Comparison of ENCODE assay signal across 23 cellular contexts in the genomic region with DNA sequence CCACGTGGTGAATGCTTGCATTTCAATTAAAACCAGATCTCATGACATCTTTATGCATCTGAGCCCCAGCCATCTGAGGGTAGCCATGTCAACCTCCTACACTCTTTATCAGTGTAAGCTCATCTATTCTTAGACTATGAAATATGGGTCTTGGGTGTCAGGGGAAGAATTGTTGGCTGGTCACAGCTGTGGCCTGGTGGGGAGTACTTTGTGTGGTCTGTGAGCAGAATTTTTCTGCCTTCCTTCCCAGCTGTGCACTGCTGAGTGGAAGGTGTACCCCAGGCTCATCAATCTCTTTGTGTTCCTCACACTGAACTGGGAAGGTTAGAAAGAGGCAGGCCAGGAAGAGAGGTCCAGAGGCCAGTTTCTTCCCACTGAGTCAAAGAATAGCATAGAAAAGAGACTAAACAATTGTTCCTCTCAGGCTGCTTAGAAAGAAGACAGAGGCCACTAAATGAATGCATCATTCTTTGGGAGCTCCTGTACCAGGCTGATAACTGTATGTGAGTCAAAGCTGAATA.
DNase-seq lines count a peak whose midpoint lies in the region; ATAC-seq, FAIRE-seq and TF ChIP-seq lines count a peak whose summit lies in the region.
"Had no signal": no experiment of that assay in that cellular context is flagged by ENCODE, and none has a peak within 500 bp of the region (broad histone marks: within the 10 kb centered on the region; RNA-seq: fewer than 3 reads in every experiment).

No MANE protein-coding gene starts in this region.

- no peaks in the 10 kb centered on the region for H3K79me2 ChIP-seq in astrocyte (ENCODE audit: insufficient read depth, low read length)

- no peak overlapping the region for H3K27ac Mint-ChIP-seq in astrocyte (ENCODE audit: unreplicated experiment)
- no peak overlapping the region for H3K27ac Mint-ChIP-seq in activated CD4-positive, alpha-beta T cell treated with anti-CD3 and anti-CD28 coated beads, Interleukin-2, amount 10 ng/mL, durations not matched to agents 24 days and 14 days
- H3K27ac Mint-ChIP-seq: activated T-helper 17 cell treated with anti-CD3 and anti-CD28 coated beads, Interleukin-2, amount 50 U/mL, for 72 hours; naive thymus-derived CD8-positive, alpha-beta T cell had no signal

- H3K4me1 ChIP-seq in astrocyte (ENCODE audit: insufficient read depth, low read length), result peaks cover 14% of the 10 kb centered on the region
- H3K4me1 ChIP-seq: HAP-1, heart left ventricle had no signal

- H3K36me3 ChIP-seq in astrocyte (ENCODE audit: insufficient read depth, low read length), result no peaks in the 10 kb centered on the region
- H3K36me3 ChIP-seq: HAP-1, heart left ventricle, sigmoid colon had no signal

- intact Hi-C loops in activated CD4-positive, alpha-beta T cell treated with anti-CD3 and anti-CD28 coated beads, Interleukin-2, amount 10 ng/mL, durations not matched to agents 24 days and 14 days (cut with micrococcal nuclease), result no loop called here

- H3K4me2 ChIP-seq in astrocyte (ENCODE audit: low read length), result peak overlapping the region; percentile 29

- H3K9me3 ChIP-seq in astrocyte (ENCODE audit: insufficient read depth, low read depth, low read length), result no peaks in the 10 kb centered on the region
- H3K9me3 ChIP-seq: HAP-1, sigmoid colon had no signal

- no peak overlapping the region for H2AFZ ChIP-seq in astrocyte (ENCODE audit: low read depth, low read length)

- H3K9me3 Mint-ChIP-seq in astrocyte (ENCODE audit: unreplicated experiment), result no peaks in the 10 kb centered on the region
- no peaks in the 10 kb centered on the region for H3K9me3 Mint-ChIP-seq in activated CD4-positive, alpha-beta T cell treated with anti-CD3 and anti-CD28 coated beads, Interleukin-2, amount 10 ng/mL, durations not matched to agents 24 days and 14 days
- H3K9me3 Mint-ChIP-seq: activated T-helper 17 cell treated with anti-CD3 and anti-CD28 coated beads, Interleukin-2, amount 50 U/mL, for 72 hours had no signal

- no peaks in the 10 kb centered on the region for H4K20me1 ChIP-seq in astrocyte (ENCODE audit: insufficient read depth, low read length)

- H3K27me3 Mint-ChIP-seq in astrocyte (ENCODE audit: low read depth, unreplicated experiment), result peaks cover 3% of the 10 kb centered on the region
- H3K27me3 Mint-ChIP-seq in activated CD4-positive, alpha-beta T cell treated with anti-CD3 and anti-CD28 coated beads, Interleukin-2, amount 10 ng/mL, durations not matched to agents 24 days and 14 days, result no peaks in the 10 kb centered on the region
- H3K27me3 Mint-ChIP-seq: activated T-helper 17 cell treated with anti-CD3 and anti-CD28 coated beads, Interleukin-2, amount 50 U/mL, for 72 hours had no signal

- FAIRE-seq in astrocyte (lab: Jason Lieb, UNC), result no peak
- FAIRE-seq: GM18507, urothelium cell line had no signal

- peak overlapping the region; percentile 79 for H3K27ac ChIP-seq in astrocyte (ENCODE audit: low read depth, low read length)
- H3K27ac ChIP-seq: heart left ventricle, sigmoid colon had no signal

- DNase-seq in HCEC 1CT, result peak; percentile 47
- peak; percentile 91 for DNase-seq in astrocyte (ENCODE audit: low read depth)
- DNase-seq in foreskin melanocyte, result peak; percentile 48
- peak; percentile 45 for DNase-seq in skeletal muscle cell (ENCODE audit: low read depth)
- DNase-seq in T-helper 9 cell, result no peak
- no peak for DNase-seq in NCI-H748 treated with DMSO at 0.1 percent for 48 hours (lab: John Stamatoyannopoulos, UW)
- DNase-seq in activated CD4-positive, alpha-beta T cell treated with anti-CD3 and anti-CD28 coated beads, Interleukin-2, amount 10 ng/mL, durations not matched to agents 24 days and 14 days, result no peak
- DNase-seq: activated CD4-positive, alpha-beta T cell treated with anti-CD3 and anti-CD28 coated beads, Interleukin-2, amount 50 U/mL, for 48 hours; aorta; CD4-positive, CD25-positive, alpha-beta regulatory T cell; effector CD4-positive, alpha-beta T cell; heart left ventricle; naive thymus-derived CD8-positive, alpha-beta T cell; NCI-H187 treated with DMSO at 0.1 percent for 48 hours; Right ventricle myocardium superior; sigmoid colon; stimulated activated naive CD4-positive, alpha-beta T cell; T1000 had no signal

- H3K9ac ChIP-seq in astrocyte (ENCODE audit: low read length), result peak overlapping the region; percentile 52

- H3K4me1 Mint-ChIP-seq in astrocyte (ENCODE audit: low read depth, unreplicated experiment), result peaks cover 7% of the 10 kb centered on the region
- H3K4me1 Mint-ChIP-seq in activated CD4-positive, alpha-beta T cell treated with anti-CD3 and anti-CD28 coated beads, Interleukin-2, amount 10 ng/mL, durations not matched to agents 24 days and 14 days, result no peaks in the 10 kb centered on the region
- H3K4me1 Mint-ChIP-seq: activated T-helper 17 cell treated with anti-CD3 and anti-CD28 coated beads, Interleukin-2, amount 50 U/mL, for 72 hours; CD4-positive, CD25-positive, alpha-beta regulatory T cell; naive thymus-derived CD8-positive, alpha-beta T cell had no signal

- H3K4me3 Mint-ChIP-seq in astrocyte (ENCODE audit: unreplicated experiment), result no peak overlapping the region
- no peak overlapping the region for H3K4me3 Mint-ChIP-seq in activated CD4-positive, alpha-beta T cell treated with anti-CD3 and anti-CD28 coated beads, Interleukin-2, amount 10 ng/mL, durations not matched to agents 24 days and 14 days
- H3K4me3 Mint-ChIP-seq: activated T-helper 17 cell treated with anti-CD3 and anti-CD28 coated beads, Interleukin-2, amount 50 U/mL, for 72 hours; CD4-positive, CD25-positive, alpha-beta regulatory T cell; naive thymus-derived CD8-positive, alpha-beta T cell had no signal

- peaks cover 7% of the 10 kb centered on the region for H3K27me3 ChIP-seq in astrocyte (ENCODE audit: insufficient read depth, low read length)
- H3K27me3 ChIP-seq: heart left ventricle, sigmoid colon had no signal

- ATAC-seq in HG03175 (IDR thresholded peaks at IDR 0.05; ENCODE audit: unreplicated experiment), result no peak
- ATAC-seq: activated T-helper 17 cell treated with anti-CD3 and anti-CD28 coated beads, Interleukin-2, amount 50 U/mL, for 72 hours; heart left ventricle; naive thymus-derived CD8-positive, alpha-beta T cell had no signal

- TF ChIP-seq CTCF in astrocyte (IDR thresholded peaks at IDR 0.05; ENCODE audit: insufficient read depth, low read depth, low read length), result no peak

- H3K36me3 Mint-ChIP-seq in astrocyte (ENCODE audit: low read depth, unreplicated experiment), result no peaks in the 10 kb centered on the region
- no peaks in the 10 kb centered on the region for H3K36me3 Mint-ChIP-seq in activated CD4-positive, alpha-beta T cell treated with anti-CD3 and anti-CD28 coated beads, Interleukin-2, amount 10 ng/mL, durations not matched to agents 24 days and 14 days (ENCODE audit: low read depth)
- H3K36me3 Mint-ChIP-seq: CD4-positive, CD25-positive, alpha-beta regulatory T cell; naive thymus-derived CD8-positive, alpha-beta T cell had no signal

- H3K4me3 ChIP-seq in astrocyte (ENCODE audit: insufficient read depth, low read depth, low read length) (no peak overlapping the region), skeletal muscle cell (ENCODE audit: low read depth, low read length) (no peak overlapping the region)
- H3K4me3 ChIP-seq: HAP-1, heart left ventricle, sigmoid colon had no signal

Comparison
In these comparisons a context has a peak if more than half of its experiments do, and no peak if none do; other contexts are left out.
1. DNase-seq: peak in HCEC 1CT (single experiment), astrocyte (single experiment), foreskin melanocyte (single experiment) and skeletal muscle cell (single experiment); none in T-helper 9 cell (single experiment), NCI-H748 treated with DMSO at 0.1 percent for 48 hours (single experiment) and activated CD4-positive, alpha-beta T cell treated with anti-CD3 and anti-CD28 coated beads, Interleukin-2, amount 10 ng/mL, durations not matched to agents 24 days and 14 days (single experiment).